Comparison of ENCODE assay signal across 8 cellular contexts in the genomic region with DNA sequence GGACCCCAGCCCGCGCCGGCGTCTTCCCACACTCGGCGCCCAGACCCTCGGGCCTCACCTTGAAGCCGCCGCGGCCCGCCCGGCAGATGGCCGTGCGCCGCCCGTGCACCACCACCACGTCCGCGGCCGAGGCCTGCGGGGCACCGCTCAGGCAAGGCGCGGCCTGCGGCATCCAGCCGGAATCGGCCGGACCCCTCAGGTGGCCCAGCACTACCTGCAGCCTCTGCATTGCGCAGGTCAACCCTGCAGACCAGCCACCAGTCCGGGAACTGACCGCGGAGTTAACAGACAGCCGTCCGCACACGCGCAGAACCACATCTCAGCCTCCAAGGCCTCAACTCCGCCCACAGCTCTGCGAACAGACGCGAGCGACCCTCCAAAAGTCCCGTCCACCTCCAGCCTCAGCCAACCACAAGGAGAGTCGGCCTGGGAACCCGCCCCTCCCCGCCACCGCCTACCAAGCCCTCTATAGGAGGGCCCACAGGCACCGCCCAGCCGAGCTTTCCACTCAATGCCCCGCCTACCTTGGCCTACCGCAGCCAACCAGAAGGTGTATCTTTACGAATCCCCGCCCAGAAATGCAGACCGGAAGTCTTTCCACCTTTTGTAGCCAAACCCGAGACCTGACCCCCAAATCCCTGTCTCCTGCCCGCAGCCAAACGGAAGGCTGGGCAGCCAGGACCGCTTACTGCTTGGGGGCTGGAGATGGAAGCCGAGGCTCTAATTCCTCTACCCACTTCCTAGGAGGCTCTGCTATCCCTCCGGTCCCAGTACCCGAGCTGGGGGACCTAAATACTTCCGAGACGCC. TPM values are rescaled to one million over a fixed set of nuclear protein-coding genes. Genes with fewer than 3 reads are reported as not detected.
DNase-seq lines count a peak whose midpoint lies in the region; ATAC-seq and TF ChIP-seq lines count a peak whose summit lies in the region.

ACAA1 (minus strand) TSS at position 321 of the 808 bp plus-strand sequence; CDS start at position 229, 92 bp downstream.

- peak within 1 kb of the TSS; percentile 80 to 97 (median 87) for H3K4me3 ChIP-seq in liver (ENCODE audit: low read depth in 1 of 3, low read length in 3 of 3)

- no peaks in the 10 kb centered on the region for H3K9me3 ChIP-seq in liver (ENCODE audit: control insufficient read depth in 4 of 4, low read length in 3 of 4)

- H3K27ac Mint-ChIP-seq in activated CD4-positive, alpha-beta memory T cell treated with anti-CD3 and anti-CD28 coated beads for 36 hours = peak within 1 kb of the TSS; percentile 93

- peak within 1 kb of the TSS; percentile 88 to 96 for H3K27ac ChIP-seq in liver (ENCODE audit: low read depth in 1 of 2, low read length in 2 of 2)

- peak within 1 kb of the TSS; percentile 83 to 95 for H3K9ac ChIP-seq in liver (ENCODE audit: low read depth in 1 of 2, low read length in 2 of 2)

- DNase-seq in CD1c-positive myeloid dendritic cell (ENCODE audit: extremely low spot score) (peak; percentile 99), NCI-H82 treated with DMSO at 0.1 percent for 48 hours (lab: John Stamatoyannopoulos, UW; ENCODE audit: unreplicated experiment) (peak; percentile 95), dermis microvascular lymphatic vessel endothelial cell (ENCODE audit: low read depth in 2 of 2) (peak; percentile 97 to 99)
- peak; percentile 99 for DNase-seq in activated CD4-positive, alpha-beta memory T cell treated with anti-CD3 and anti-CD28 coated beads for 36 hours
- peak; percentile 99 for DNase-seq in stimulated activated CD4-positive, alpha-beta T cell treated with anti-CD3 and anti-CD28 coated beads, Interleukin-4, amount 100 ng/mL, for 24 hours

- WGBS in liver = under 1% methylated on average over 62 of the region's 62 CpGs

- no peaks in the 10 kb centered on the region for H3K9me3 Mint-ChIP-seq in activated CD4-positive, alpha-beta memory T cell treated with anti-CD3 and anti-CD28 coated beads for 36 hours

- peaks cover 3 to 23% (median 22%) of the 10 kb centered on the region in 4 donors for H3K36me3 ChIP-seq in liver (ENCODE audit: control insufficient read depth in 4 of 4, insufficient read depth in 3 of 4, low read depth in 1 of 4, low read length in 3 of 4)

- peak; percentile 55 to 60 for TF ChIP-seq RAD21 in liver (IDR thresholded peaks at IDR 0.05)

- peak; percentile 9 for TF ChIP-seq CTCF in liver (IDR thresholded peaks at IDR 0.05; ENCODE audit: low read depth, low read length, missing input control)

- peak within 1 kb of the TSS; percentile 80 for H3K4me3 Mint-ChIP-seq in activated CD4-positive, alpha-beta memory T cell treated with anti-CD3 and anti-CD28 coated beads for 36 hours

- H3K4me1 ChIP-seq in liver (ENCODE audit: control insufficient read depth in 4 of 4, insufficient read depth in 4 of 4, low read length in 3 of 4) = peaks cover 15 to 63% (median 52%) of the 10 kb centered on the region in 4 donors

- H3K27me3 ChIP-seq in liver (ENCODE audit: control insufficient read depth in 4 of 4, insufficient read depth in 4 of 4, low read length in 3 of 4) = no peaks in the 10 kb centered on the region

- intact Hi-C loops in activated CD4-positive, alpha-beta memory T cell treated with anti-CD3 and anti-CD28 coated beads for 36 hours (cut with micrococcal nuclease) = loop anchor here (1.0 to 5.0 kb wide), 9 partner anchors 28 to 359 kb away; partner anchors contain the start of genes ACVR2B, EXOG, OXSR1 and XYLB

- H3K4me1 Mint-ChIP-seq in activated CD4-positive, alpha-beta memory T cell treated with anti-CD3 and anti-CD28 coated beads for 36 hours (ENCODE audit: low read depth) = peaks cover 55% of the 10 kb centered on the region

- CTCF ChIA-PET in activated CD4-positive, alpha-beta memory T cell treated with anti-CD3 and anti-CD28 coated beads for 36 hours (lab: Charles Lee) = interaction anchor here (1.0 to 2.8 kb wide), 9 partner anchors 19 to 343 kb away, joined by 3 to 15 read pairs (median 6); partner anchors contain the start of genes OXSR1 and XYLB

- H3K36me3 Mint-ChIP-seq in activated CD4-positive, alpha-beta memory T cell treated with anti-CD3 and anti-CD28 coated beads for 36 hours = peaks cover 28% of the 10 kb centered on the region

- no peaks in the 10 kb centered on the region for H3K27me3 Mint-ChIP-seq in activated CD4-positive, alpha-beta memory T cell treated with anti-CD3 and anti-CD28 coated beads for 36 hours

- ATAC-seq in GM19438 (IDR thresholded peaks at IDR 0.05; ENCODE audit: low read depth, unreplicated experiment) (peak; percentile 81), HG03575 (IDR thresholded peaks at IDR 0.05; ENCODE audit: extremely low read depth, insufficient number of reproducible peaks, low FRiP score, unreplicated experiment) (peak; percentile 79)

- POLR2A ChIA-PET in activated CD4-positive, alpha-beta memory T cell treated with anti-CD3 and anti-CD28 coated beads for 36 hours (lab: Charles Lee) = interaction anchor here (0.8 to 3.7 kb wide), 9 partner anchors 12 to 1036 kb away, joined by 3 to 70 read pairs (median 3); partner anchors contain the start of genes DLEC1 and OXSR1

TF ChIP-seq in liver, 16 proteins besides CTCF, POLR2A, EP300 and RAD21:
- TF ChIP-seq, protein P1, sequence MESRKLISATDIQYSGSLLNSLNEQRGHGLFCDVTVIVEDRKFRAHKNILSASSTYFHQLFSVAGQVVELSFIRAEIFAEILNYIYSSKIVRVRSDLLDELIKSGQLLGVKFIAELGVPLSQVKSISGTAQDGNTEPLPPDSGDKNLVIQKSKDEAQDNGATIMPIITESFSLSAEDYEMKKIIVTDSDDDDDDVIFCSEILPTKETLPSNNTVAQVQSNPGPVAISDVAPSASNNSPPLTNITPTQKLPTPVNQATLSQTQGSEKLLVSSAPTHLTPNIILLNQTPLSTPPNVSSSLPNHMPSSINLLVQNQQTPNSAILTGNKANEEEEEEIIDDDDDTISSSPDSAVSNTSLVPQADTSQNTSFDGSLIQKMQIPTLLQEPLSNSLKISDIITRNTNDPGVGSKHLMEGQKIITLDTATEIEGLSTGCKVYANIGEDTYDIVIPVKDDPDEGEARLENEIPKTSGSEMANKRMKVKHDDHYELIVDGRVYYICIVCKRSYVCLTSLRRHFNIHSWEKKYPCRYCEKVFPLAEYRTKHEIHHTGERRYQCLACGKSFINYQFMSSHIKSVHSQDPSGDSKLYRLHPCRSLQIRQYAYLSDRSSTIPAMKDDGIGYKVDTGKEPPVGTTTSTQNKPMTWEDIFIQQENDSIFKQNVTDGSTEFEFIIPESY (IDR thresholded peaks at IDR 0.05) = no peak
- TF ChIP-seq YY1 (IDR thresholded peaks at IDR 0.05) (peak; percentile 90), JUND (IDR thresholded peaks at IDR 0.05) (peak; percentile 51 to 67), MAX (IDR thresholded peaks at IDR 0.05) (peak; percentile 72), FOXA2 (IDR thresholded peaks at IDR 0.05) (peak; percentile 56), SP1 (IDR thresholded peaks at IDR 0.05) (peak; percentile 98), HNF4A (conservative IDR thresholded peaks at IDR 0.05) (peak; percentile 37 to 50), EGR1 (IDR thresholded peaks at IDR 0.05; ENCODE audit: low read depth in 2 of 2) (peak in 1 of 2 donors; percentile 62), RXRA (IDR thresholded peaks at IDR 0.05) (peak; percentile 61 to 73), TAF1 (conservative IDR thresholded peaks at IDR 0.05) (peak; percentile 87), GABPA (IDR thresholded peaks at IDR 0.05 in 1 of 2, conservative IDR thresholded peaks at IDR 0.05 in 1 of 2) (peak; percentile 66 to 85), FOXA1 (IDR thresholded peaks at IDR 0.05) (no peak), NR2F2 (IDR thresholded peaks at IDR 0.05) (peak; percentile 77), HNF4G (IDR thresholded peaks at IDR 0.05) (no peak)
- TF ChIP-seq, protein P2, sequence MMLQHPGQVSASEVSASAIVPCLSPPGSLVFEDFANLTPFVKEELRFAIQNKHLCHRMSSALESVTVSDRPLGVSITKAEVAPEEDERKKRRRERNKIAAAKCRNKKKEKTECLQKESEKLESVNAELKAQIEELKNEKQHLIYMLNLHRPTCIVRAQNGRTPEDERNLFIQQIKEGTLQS (IDR thresholded peaks at IDR 0.05) = peak; percentile 48
- TF ChIP-seq, protein P3, sequence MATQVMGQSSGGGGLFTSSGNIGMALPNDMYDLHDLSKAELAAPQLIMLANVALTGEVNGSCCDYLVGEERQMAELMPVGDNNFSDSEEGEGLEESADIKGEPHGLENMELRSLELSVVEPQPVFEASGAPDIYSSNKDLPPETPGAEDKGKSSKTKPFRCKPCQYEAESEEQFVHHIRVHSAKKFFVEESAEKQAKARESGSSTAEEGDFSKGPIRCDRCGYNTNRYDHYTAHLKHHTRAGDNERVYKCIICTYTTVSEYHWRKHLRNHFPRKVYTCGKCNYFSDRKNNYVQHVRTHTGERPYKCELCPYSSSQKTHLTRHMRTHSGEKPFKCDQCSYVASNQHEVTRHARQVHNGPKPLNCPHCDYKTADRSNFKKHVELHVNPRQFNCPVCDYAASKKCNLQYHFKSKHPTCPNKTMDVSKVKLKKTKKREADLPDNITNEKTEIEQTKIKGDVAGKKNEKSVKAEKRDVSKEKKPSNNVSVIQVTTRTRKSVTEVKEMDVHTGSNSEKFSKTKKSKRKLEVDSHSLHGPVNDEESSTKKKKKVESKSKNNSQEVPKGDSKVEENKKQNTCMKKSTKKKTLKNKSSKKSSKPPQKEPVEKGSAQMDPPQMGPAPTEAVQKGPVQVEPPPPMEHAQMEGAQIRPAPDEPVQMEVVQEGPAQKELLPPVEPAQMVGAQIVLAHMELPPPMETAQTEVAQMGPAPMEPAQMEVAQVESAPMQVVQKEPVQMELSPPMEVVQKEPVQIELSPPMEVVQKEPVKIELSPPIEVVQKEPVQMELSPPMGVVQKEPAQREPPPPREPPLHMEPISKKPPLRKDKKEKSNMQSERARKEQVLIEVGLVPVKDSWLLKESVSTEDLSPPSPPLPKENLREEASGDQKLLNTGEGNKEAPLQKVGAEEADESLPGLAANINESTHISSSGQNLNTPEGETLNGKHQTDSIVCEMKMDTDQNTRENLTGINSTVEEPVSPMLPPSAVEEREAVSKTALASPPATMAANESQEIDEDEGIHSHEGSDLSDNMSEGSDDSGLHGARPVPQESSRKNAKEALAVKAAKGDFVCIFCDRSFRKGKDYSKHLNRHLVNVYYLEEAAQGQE (IDR thresholded peaks at IDR 0.05) = peak; percentile 95
TF ChIP-seq in liver: peak in this region for 13.

RNA-seq across cellular contexts. Expression of gene ACAA1, which starts in this region (rescaled TPM):
- total RNA-seq in activated CD4-positive, alpha-beta memory T cell treated with anti-CD3 and anti-CD28 coated beads for 36 hours = 10 to 100 TPM; 55.5 to 57.7 TPM
- total RNA-seq in dermis microvascular lymphatic vessel endothelial cell = 34.9 and 45.1 TPM in 2 replicates
- 100 to 1,000 TPM; 220 to 410 TPM for total RNA-seq in liver
- polyA plus RNA-seq in liver = 100 to 1,000 TPM; 338 to 342 TPM

Comparison
In these comparisons a context has a peak if more than half of its experiments do, and no peak if none do; other contexts are left out.
1. Peak in every context shown above with its lines: DNase-seq, ATAC-seq, H3K4me3 ChIP-seq and H3K27ac ChIP-seq.